ENCODE assay signal across 8 cellular contexts in the genomic region with DNA sequence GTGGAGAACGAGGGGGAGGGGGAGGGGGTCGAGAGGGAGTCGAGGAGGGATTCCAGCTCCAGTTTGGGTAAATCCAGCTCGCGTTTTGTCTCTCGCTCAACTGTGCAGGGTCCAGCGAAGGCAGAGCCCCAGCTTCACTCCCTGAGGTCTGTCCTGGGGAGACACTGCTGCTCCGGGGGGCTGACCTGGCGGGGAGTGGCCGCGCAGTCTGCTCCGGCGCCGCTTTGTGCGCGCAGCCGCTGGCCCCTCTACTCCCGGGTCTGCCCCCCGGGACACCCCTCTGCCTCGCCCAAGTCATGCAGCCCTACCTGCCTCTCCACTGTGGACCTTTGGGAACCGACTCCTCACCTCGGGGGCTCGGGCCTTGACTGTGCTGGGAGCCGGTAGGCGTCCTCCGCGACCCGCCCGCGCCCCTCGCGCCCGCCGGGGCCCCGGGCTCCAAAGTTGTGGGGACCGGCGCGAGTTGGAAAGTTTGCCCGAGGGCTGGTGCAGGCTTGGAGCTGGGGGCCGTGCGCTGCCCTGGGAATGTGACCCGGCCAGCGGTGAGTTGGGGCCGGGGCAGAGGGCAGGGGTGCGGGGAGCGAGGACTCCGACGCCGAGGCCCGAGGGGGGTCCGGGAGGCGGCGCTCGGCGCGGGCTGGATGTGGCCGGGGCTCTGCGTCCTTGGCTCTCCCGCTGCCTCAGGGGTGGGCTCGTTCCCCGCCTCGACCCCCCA. TPM values are rescaled to one million over a fixed set of nuclear protein-coding genes. Genes with fewer than 3 reads are reported as not detected.
A peak's percentile ranks its signal among the peaks of the same experiment; 100 is the strongest.
DNase-seq lines count a peak whose midpoint lies in the region; ATAC-seq and TF ChIP-seq lines count a peak whose summit lies in the region.

A gene (plus strand): TSS at position 137 of the 715 bp plus-strand sequence. CDS start 12,002 bp downstream, outside the sequence.

- H3K27me3 ChIP-seq in H9 (ENCODE audit: insufficient read depth, low read length) = no peaks in the 10 kb centered on the region
- H3K27me3 ChIP-seq in OCI-LY1 (ENCODE audit: insufficient read depth, low read length) = no peaks in the 10 kb centered on the region; the same call in none of the 2 replicates
- H3K27me3 ChIP-seq in skeletal muscle satellite cell (ENCODE audit: control insufficient read depth, insufficient read depth, low read length) = no peaks in the 10 kb centered on the region

- H3K14ac ChIP-seq in H9 (ENCODE audit: insufficient read depth, low read length) = peak within 1 kb of the TSS; percentile 81

- H2AFZ ChIP-seq in H9 (ENCODE audit: low read length) (peak within 1 kb of the TSS; percentile 41), OCI-LY1 (ENCODE audit: low read length) (no peak within 1 kb of the TSS)

- peaks cover 4% of the 10 kb centered on the region; the same call in 1 of the 2 replicates for H3K4me1 ChIP-seq in H9 (ENCODE audit: insufficient read depth, low read length)
- H3K4me1 ChIP-seq in OCI-LY1 (ENCODE audit: insufficient read depth, low read length, severe bottlenecking) = peaks cover 5% of the 10 kb centered on the region
- H3K4me1 ChIP-seq in skeletal muscle satellite cell (ENCODE audit: control insufficient read depth, insufficient read depth, low read length) = peaks cover 27% of the 10 kb centered on the region

- no peak within 1 kb of the TSS for H2BK20ac ChIP-seq in H9 (ENCODE audit: low read depth, low read length, poor library complexity, severe bottlenecking)

- H4K20me1 ChIP-seq in H9 (ENCODE audit: control insufficient read depth, insufficient read depth, insufficient read length) = no peaks in the 10 kb centered on the region
- no peaks in the 10 kb centered on the region for H4K20me1 ChIP-seq in OCI-LY1 (ENCODE audit: insufficient read depth, low read length)

- no peak within 1 kb of the TSS for H4K91ac ChIP-seq in H9 (ENCODE audit: insufficient read length, low read depth, low read length)

- H3F3A ChIP-seq in OCI-LY1 (ENCODE audit: insufficient read depth, low read length) = no peaks in the 10 kb centered on the region

- no peak for TF ChIP-seq CTCF in C4-2B (conservative IDR thresholded peaks at IDR 0.05)
- TF ChIP-seq CTCF in H9 (conservative IDR thresholded peaks at IDR 0.05) = no peak
- TF ChIP-seq CTCF in OCI-LY1 (IDR thresholded peaks at IDR 0.05; ENCODE audit: low read length) = no peak
- TF ChIP-seq CTCF in brain (conservative IDR thresholded peaks at IDR 0.05) = no peak

- no CpG with 5 or more reads among the region's 62 CpGs for WGBS in H9 (ENCODE audit: extremely low coverage, insufficient read length, low lambda C conversion rate)

- H4K5ac ChIP-seq in H9 (ENCODE audit: insufficient read length, low read depth, low read length) = no peak within 1 kb of the TSS

- no peak within 1 kb of the TSS for H3T11ph ChIP-seq in H9 (ENCODE audit: low read length)

- H3K4me3 ChIP-seq in OCI-LY1 (ENCODE audit: low read depth, low read length, poor library complexity, severe bottlenecking) (peak within 1 kb of the TSS; percentile 25), iPS-18c (ENCODE audit: insufficient read depth, low read depth, low read length) (peak within 1 kb of the TSS; percentile 97), skeletal muscle satellite cell (ENCODE audit: low read length) (peak within 1 kb of the TSS; percentile 86)

- no peak within 1 kb of the TSS for H3K23ac ChIP-seq in H9 (ENCODE audit: insufficient read length, low read depth, low read length)

- peak within 1 kb of the TSS; percentile 93 to 95 for H3K4me3 Mint-ChIP-seq in H9
- H3K4me3 Mint-ChIP-seq in brain = peak within 1 kb of the TSS; percentile 83 to 96 (median 89)

- peak within 1 kb of the TSS; percentile 31 for H3K27ac ChIP-seq in C4-2B
- no peak within 1 kb of the TSS for H3K27ac ChIP-seq in H9 (ENCODE audit: insufficient read length, low read depth, low read length)
- no peak within 1 kb of the TSS for H3K27ac ChIP-seq in OCI-LY1 (ENCODE audit: low read depth, low read length, poor library complexity, severe bottlenecking)

- H3K36me3 ChIP-seq in OCI-LY1 (ENCODE audit: insufficient read depth, low read length) (no peaks in the 10 kb centered on the region), skeletal muscle satellite cell (ENCODE audit: insufficient read depth, low read length) (no peaks in the 10 kb centered on the region)

- H3K36me3 Mint-ChIP-seq in H9 (ENCODE audit: insufficient read depth in 1 of 3, low read depth in 3 of 3) (peaks cover 6 to 12% (median 8%) of the 10 kb centered on the region in 3 experiments; a peak in 6 of 7 replicates), brain (peaks cover 11% of the 10 kb centered on the region)

- no peak within 1 kb of the TSS for H2BK12ac ChIP-seq in H9 (ENCODE audit: insufficient read length, low read depth, low read length)

- H3K9ac ChIP-seq in H9 (ENCODE audit: extremely low read depth, insufficient read length, low read length) (peak within 1 kb of the TSS; percentile 83), OCI-LY1 (ENCODE audit: low read length) (no peak within 1 kb of the TSS), skeletal muscle satellite cell (ENCODE audit: low read depth, low read length) (peak within 1 kb of the TSS; percentile 80)

- H3K27ac Mint-ChIP-seq in H9 (peak within 1 kb of the TSS; percentile 68 to 96 (median 80)), brain (peak within 1 kb of the TSS; percentile 88 to 97 (median 96))

- H2BK5ac ChIP-seq in H9 (ENCODE audit: insufficient read length, low read length) = no peak within 1 kb of the TSS

- no peak within 1 kb of the TSS for H3K4ac ChIP-seq in H9 (ENCODE audit: low read depth, low read length)

- peak within 1 kb of the TSS; percentile 79 for H3K18ac ChIP-seq in H9 (ENCODE audit: insufficient read length, low read depth, low read length)

- DNase-seq in H9 = peak; percentile 87

- peaks cover 5% of the 10 kb centered on the region for H3K27me3 Mint-ChIP-seq in H9 (ENCODE audit: low read depth)
- H3K27me3 Mint-ChIP-seq in brain = peaks cover 19% of the 10 kb centered on the region

- H3K23me2 ChIP-seq in H9 (ENCODE audit: insufficient read length, low read depth, low read length, poor library complexity, severe bottlenecking) = peaks cover 19% of the 10 kb centered on the region

- H3K4me2 ChIP-seq in H9 (ENCODE audit: insufficient read depth, insufficient read length, low read length) (peak within 1 kb of the TSS; percentile 99), OCI-LY1 (ENCODE audit: low read length) (peak within 1 kb of the TSS; percentile 40), skeletal muscle satellite cell (ENCODE audit: low read length) (peak within 1 kb of the TSS; percentile 94)

- H3K79me2 ChIP-seq in H9 (ENCODE audit: insufficient read depth, low read length) (peaks cover 29% of the 10 kb centered on the region; the same call in 1 of the 2 replicates), OCI-LY1 (ENCODE audit: insufficient read depth, low read length) (no peaks in the 10 kb centered on the region)

- H3K9me3 Mint-ChIP-seq in H9 (no peaks in the 10 kb centered on the region; a peak in 1 of 5 replicates), brain (peaks cover 0 to 6% (median 0%) of the 10 kb centered on the region in 5 experiments)

- no peak within 1 kb of the TSS for H2BK120ac ChIP-seq in H9 (ENCODE audit: low read depth, low read length, poor library complexity, severe bottlenecking)

- H3K9me3 ChIP-seq in H9 (ENCODE audit: control insufficient read depth, low read depth, low read length) (no peaks in the 10 kb centered on the region), OCI-LY1 (ENCODE audit: low read length) (no peaks in the 10 kb centered on the region), iPS-18c (ENCODE audit: control insufficient read depth, insufficient read depth, low read length) (no peaks in the 10 kb centered on the region), skeletal muscle satellite cell (replicated peaks; ENCODE audit: low read length) (no peaks in the 10 kb centered on the region)

- H3K56ac ChIP-seq in H9 (ENCODE audit: insufficient read length, low read depth, low read length) = no peak within 1 kb of the TSS

- H3K9me2 ChIP-seq in OCI-LY1 (ENCODE audit: low read depth, low read length) = no peaks in the 10 kb centered on the region

- H2AK5ac ChIP-seq in H9 (ENCODE audit: insufficient read length, low read length) = no peak within 1 kb of the TSS

- no peaks in the 10 kb centered on the region for H3K79me1 ChIP-seq in H9 (ENCODE audit: insufficient read depth, low read depth, low read length, poor library complexity, severe bottlenecking)

- no peak within 1 kb of the TSS for H2BK15ac ChIP-seq in H9 (ENCODE audit: low read depth, low read length)

- H3K4me1 Mint-ChIP-seq in H9 (peaks cover 34 to 36% of the 10 kb centered on the region in 2 experiments), brain (peaks cover 37% of the 10 kb centered on the region)

- ATAC-seq in HG03045 (IDR thresholded peaks at IDR 0.05; ENCODE audit: unreplicated experiment) (no peak), GM18498 (IDR thresholded peaks at IDR 0.05; ENCODE audit: unreplicated experiment) (no peak)

- no peak within 1 kb of the TSS for H4K8ac ChIP-seq in H9 (replicated peaks; ENCODE audit: insufficient read length, low read depth, low read length)

RNA-seq across cellular contexts. Expression of the gene that starts here (rescaled TPM):
- 52.1 and 53.4 TPM in 2 replicates for total RNA-seq in H9 (2021)
- 1.8 TPM for polyA plus RNA-seq in brain (ENCODE audit: insufficient read depth, low read depth, low replicate concordance)
- total RNA-seq in skeletal muscle satellite cell (2012; rRNA removed) = 2.0 and 3.7 TPM in 2 replicates

Comparison
In these comparisons a context has a peak if more than half of its experiments do, and no peak if none do; other contexts are left out.
1. H3K4me2 ChIP-seq: peak in every context shown above with its lines; median percentile 99 in H9; 94 in skeletal muscle satellite cell; 40 in OCI-LY1.
2. H3K4me3 ChIP-seq: peak in every context shown above with its lines; median percentile 97 in iPS-18c; 86 in skeletal muscle satellite cell; 25 in OCI-LY1.